In genomic region chr21:34836103-34836932, GRCh38 we compare ENCODE assay signal across 8 cellular contexts.
DNase-seq lines count a peak whose midpoint lies in the region; ATAC-seq, FAIRE-seq and TF ChIP-seq lines count a peak whose summit lies in the region.

No MANE protein-coding gene starts in this region.

- peak overlapping the region in 1 of 2 experiments; percentile 29 for H2BK12ac ChIP-seq in mesenchymal stem cell (ENCODE audit: low read length in 2 of 2)

- no peak overlapping the region for H3K4me3 ChIP-seq in BLaER1
- peak overlapping the region; percentile 39 for H3K4me3 ChIP-seq in NB4 (ENCODE audit: low read depth, low read length)
- no peak overlapping the region for H3K4me3 ChIP-seq in K562
- peak overlapping the region in 1 of 2 experiments; percentile 74 for H3K4me3 ChIP-seq in mesenchymal stem cell (ENCODE audit: insufficient read depth in 1 of 2, low read depth in 1 of 2, low read length in 2 of 2)
- no peak overlapping the region for H3K4me3 ChIP-seq in thyroid gland (replicated peaks in 1 of 3)

- TF ChIP-seq CTCF in NB4 (IDR thresholded peaks at IDR 0.05; ENCODE audit: low read depth, low read length) (no peak), K562 (IDR thresholded peaks at IDR 0.05 in 2 of 3, conservative IDR thresholded peaks at IDR 0.05 in 1 of 3; ENCODE audit: insufficient read depth in 2 of 3, low read depth in 1 of 3, low read length in 3 of 3) (no peak), thyroid gland (IDR thresholded peaks at IDR 0.05) (no peak)

- H3K14ac ChIP-seq in mesenchymal stem cell (ENCODE audit: low read length in 2 of 2) = no peak overlapping the region

- no peak for TF ChIP-seq RAD21 in K562 (CRISPR knock-in tag; conservative IDR thresholded peaks at IDR 0.05 in 1 of 2, IDR thresholded peaks at IDR 0.05 in 1 of 2)

- H2AK5ac ChIP-seq in mesenchymal stem cell (ENCODE audit: low read length, severe bottlenecking) = peak overlapping the region; percentile 23

- H3K4ac ChIP-seq in mesenchymal stem cell (ENCODE audit: low read depth in 1 of 2, low read length in 2 of 2) = peak overlapping the region in 1 of 2 experiments; percentile 14

- no peak overlapping the region for H2BK5ac ChIP-seq in mesenchymal stem cell (ENCODE audit: low read depth, low read length, poor library complexity, severe bottlenecking)

- BruUV-seq in K562 (replicated peaks; lab: Mats Ljungman, UMichigan) = no TSS peak

- TF ChIP-seq EP300 in K562 (IDR thresholded peaks at IDR 0.05; ENCODE audit: low read length) = no peak

- H2BK15ac ChIP-seq in mesenchymal stem cell (ENCODE audit: low read depth, poor library complexity, severe bottlenecking) = no peak overlapping the region

- WGBS in K562 (ENCODE audit: insufficient coverage, low coverage, missing lambda C conversion rate) = 88% methylated on average over 13 of the region's 13 CpGs
- WGBS in mesenchymal stem cell = 11% methylated on average over 13 of the region's 13 CpGs
- 50 to 65% methylated on average over 13 of the region's 13 CpGs for WGBS in thyroid gland, 2 donors

- TF ChIP-seq POLR2A in NB4 (IDR thresholded peaks at IDR 0.05; ENCODE audit: extremely low read depth, insufficient read length) (no peak), K562 (conservative IDR thresholded peaks at IDR 0.05) (no peak), thyroid gland (IDR thresholded peaks at IDR 0.05) (no peak)

- H3K9me3 ChIP-seq in BLaER1 (no peaks in the 10 kb centered on the region), K562 (replicated peaks; ENCODE audit: control insufficient read depth, insufficient read depth, low read depth, low read length) (no peaks in the 10 kb centered on the region), mesenchymal stem cell (ENCODE audit: control insufficient read depth, low read length) (no peaks in the 10 kb centered on the region), thyroid gland (no peaks in the 10 kb centered on the region)

- DNase-seq in NB4 (ENCODE audit: low read depth) (peak; percentile 96), K562 (ENCODE audit: extremely low read depth in 1 of 4, low spot score in 3 of 4) (no peak), mesenchymal stem cell (peak; percentile 100), thyroid gland (peak; percentile 71 to 85), NK-92 (lab: John Stamatoyannopoulos, UW; ENCODE audit: unreplicated experiment) (no peak), DMS79 treated with DMSO at 0.1 percent for 48 hours (lab: John Stamatoyannopoulos, UW) (no peak)

- POLR2A ChIA-PET in K562 (lab: Yijun Ruan, JAX) = interaction anchor here (0.6 to 1.5 kb wide), 6 partner anchors 9 to 1222 kb away, joined by 3 to 4 read pairs (median 3); no protein-coding TSS in a partner anchor

- in situ Hi-C loops in K562 (cut with MboI) = no loop called here

- H3K79me1 ChIP-seq in mesenchymal stem cell (replicated peaks; ENCODE audit: low read length, poor library complexity, severe bottlenecking) = peaks cover 26% of the 10 kb centered on the region

- no peak overlapping the region for H2AFZ ChIP-seq in K562 (ENCODE audit: low read depth, low read length)
- no peak overlapping the region for H2AFZ ChIP-seq in mesenchymal stem cell (ENCODE audit: low read depth, low read length)

- H4K8ac ChIP-seq in mesenchymal stem cell (ENCODE audit: low read length) = peak overlapping the region; percentile 8

- no peak overlapping the region for H3K23ac ChIP-seq in mesenchymal stem cell (ENCODE audit: low read length in 2 of 2)

- ATAC-seq in K562 = no peak; the same call in 1 of the 3 replicates
- no peak for ATAC-seq in GM18858 (IDR thresholded peaks at IDR 0.05; ENCODE audit: unreplicated experiment)

- H3K27me3 ChIP-seq in BLaER1 (no peaks in the 10 kb centered on the region), K562 (ENCODE audit: control insufficient read depth in 2 of 2, insufficient read depth in 2 of 2, low read length in 2 of 2) (no peaks in the 10 kb centered on the region), mesenchymal stem cell (ENCODE audit: control insufficient read depth in 1 of 2, insufficient read depth in 1 of 2, low read length in 2 of 2) (no peaks in the 10 kb centered on the region), thyroid gland (no peaks in the 10 kb centered on the region)

- intact Hi-C loops in K562 (cut with micrococcal nuclease) = no loop called here
- intact Hi-C loops in thyroid gland (cut with DNase I) = no loop called here

- FAIRE-seq in K562 (lab: Jason Lieb, UNC) = peak; percentile 54

- no peak overlapping the region for H3K9ac ChIP-seq in BLaER1
- no peak overlapping the region for H3K9ac ChIP-seq in K562 (ENCODE audit: insufficient read depth in 1 of 2, low read depth in 2 of 2, low read length in 2 of 2)
- H3K9ac ChIP-seq in mesenchymal stem cell (ENCODE audit: low read length) = peak overlapping the region; percentile 85

- peaks cover 100% of the 10 kb centered on the region for H3K36me3 ChIP-seq in BLaER1
- peaks cover 86% of the 10 kb centered on the region for H3K36me3 ChIP-seq in K562 (ENCODE audit: control insufficient read depth, insufficient read depth, low read length)
- H3K36me3 ChIP-seq in mesenchymal stem cell (ENCODE audit: control insufficient read depth in 1 of 2, insufficient read depth in 2 of 2, low read depth in 1 of 2, low read length in 2 of 2) = peaks cover 32 to 88% of the 10 kb centered on the region in 2 experiments
- no peaks in the 10 kb centered on the region for H3K36me3 ChIP-seq in thyroid gland

- H3K79me2 ChIP-seq in K562 (ENCODE audit: control insufficient read depth, insufficient read depth, low read length) = peaks cover 5% of the 10 kb centered on the region; the same call in 1 of the 3 replicates

- H3K27ac ChIP-seq in BLaER1 (no peak overlapping the region), K562 (ENCODE audit: extremely low read depth, low read depth, low read length) (no peak overlapping the region), mesenchymal stem cell (ENCODE audit: low read length, poor library complexity, severe bottlenecking) (peak overlapping the region; percentile 68), thyroid gland (peak overlapping the region; percentile 79 to 90 (median 88))

- peak overlapping the region; percentile 62 for H3K4me2 ChIP-seq in BLaER1
- no peak overlapping the region for H3K4me2 ChIP-seq in K562 (ENCODE audit: insufficient read depth, low read length)
- H3K4me2 ChIP-seq in mesenchymal stem cell (ENCODE audit: low read length, poor library complexity, severe bottlenecking) = no peak overlapping the region

- peaks cover 98% of the 10 kb centered on the region for H4K20me1 ChIP-seq in BLaER1
- H4K20me1 ChIP-seq in K562 (replicated peaks; ENCODE audit: control insufficient read depth, insufficient read depth, low read length) = no peaks in the 10 kb centered on the region

- no peak overlapping the region for H2BK120ac ChIP-seq in mesenchymal stem cell (ENCODE audit: low read depth, low read length)

- H4K91ac ChIP-seq in mesenchymal stem cell (ENCODE audit: low read length) = no peak overlapping the region

- H3K4me1 ChIP-seq in BLaER1 = peaks cover 37% of the 10 kb centered on the region
- no peaks in the 10 kb centered on the region for H3K4me1 ChIP-seq in K562 (replicated peaks in 1 of 2; ENCODE audit: control insufficient read depth in 2 of 2, insufficient read depth in 2 of 2, low read length in 2 of 2)
- peaks cover 26% of the 10 kb centered on the region for H3K4me1 ChIP-seq in mesenchymal stem cell (ENCODE audit: control insufficient read depth, insufficient read depth, low read depth, low read length)
- peaks cover 29 to 55% of the 10 kb centered on the region in 2 donors for H3K4me1 ChIP-seq in thyroid gland

- peak overlapping the region; percentile 65 to 93 for H3K18ac ChIP-seq in mesenchymal stem cell (ENCODE audit: low read depth in 1 of 2, low read length in 2 of 2)

- CTCF ChIA-PET in K562 (lab: Yijun Ruan, JAX; ENCODE audit: low intra/inter-chr PET ratio) = no interaction called here

- no peaks in the 10 kb centered on the region for H3K9me1 ChIP-seq in K562 (ENCODE audit: control insufficient read depth, insufficient read depth, low read length)

TF ChIP-seq in K562, 482 proteins besides CTCF, POLR2A, EP300 and RAD21:
- TF ChIP-seq BCLAF1 (IDR thresholded peaks at IDR 0.05; ENCODE audit: borderline replicate concordance in 1 of 2, control insufficient read depth in 1 of 2, low read depth in 2 of 2, low read length in 1 of 2) (no peak), FOSL1 (tag; conservative IDR thresholded peaks at IDR 0.05) (peak; percentile 48; the same call in 1 of the 2 replicates), ZBTB33 (CRISPR knock-in tag; IDR thresholded peaks at IDR 0.05) (peak; percentile 14; the same call in 1 of the 2 replicates)

Comparison
In these comparisons a context has a peak if more than half of its experiments do, and no peak if none do; other contexts are left out.
1. H3K27ac ChIP-seq: peak in mesenchymal stem cell (single experiment) and thyroid gland (3 of 3); none in BLaER1 (single experiment) and K562 (single experiment).
2. DNase-seq: peak in NB4 (single experiment), mesenchymal stem cell (single experiment) and thyroid gland (2 of 2); none in K562 (0 of 4), NK-92 (single experiment) and DMS79 treated with DMSO at 0.1 percent for 48 hours (single experiment).